In genomic region chr10:110354322-110354766, GRCh38 we compare ENCODE assay signal across 8 cellular contexts. TPM values are rescaled to one million over a fixed set of nuclear protein-coding genes. Genes with fewer than 3 reads are reported as not detected.
DNase-seq lines count a peak whose midpoint lies in the region; ATAC-seq, FAIRE-seq and TF ChIP-seq lines count a peak whose summit lies in the region.

No MANE protein-coding gene starts in this region.

- H3K36me3 ChIP-seq in ACC112 (ENCODE audit: insufficient read depth, low read length) (no peaks in the 10 kb centered on the region), GM12878 (ENCODE audit: control insufficient read depth in 2 of 2, insufficient read depth in 2 of 2, low read length in 1 of 2) (no peaks in the 10 kb centered on the region), iPS-20b (ENCODE audit: insufficient read depth, low read depth, low read length) (no peaks in the 10 kb centered on the region)

- no TSS peak for BruUV-seq in GM12878 (replicated peaks; lab: Mats Ljungman, UMichigan)

- ATAC-seq in GM12878, result peak; percentile 59

- FAIRE-seq in GM12891 (lab: Jason Lieb, UNC) (peak; percentile 90), GM12878 (lab: Jason Lieb, UNC) (no peak)

- H3K27ac ChIP-seq in ACC112 (ENCODE audit: low read depth, low read length) (peak overlapping the region; percentile 97), GM12878 (ENCODE audit: control insufficient read depth, insufficient read depth) (peak overlapping the region; percentile 100), iPS-20b (ENCODE audit: low read length) (no peak overlapping the region)

- no peaks in the 10 kb centered on the region for H4K20me1 ChIP-seq in GM12878 (ENCODE audit: control insufficient read depth, insufficient read depth)

- H3K79me2 ChIP-seq in ACC112 (ENCODE audit: control insufficient read depth, insufficient read depth, low read length, unreplicated experiment) (no peaks in the 10 kb centered on the region), GM12878 (ENCODE audit: control insufficient read depth, insufficient read depth, low read length) (no peaks in the 10 kb centered on the region)

- TF ChIP-seq POLR2A in GM12891 (IDR thresholded peaks at IDR 0.05; ENCODE audit: low read depth, low read length) (no peak), GM12878 (IDR thresholded peaks at IDR 0.05; ENCODE audit: low read depth, low read length) (no peak)

- no peaks in the 10 kb centered on the region for H3K27me3 ChIP-seq in ACC112 (ENCODE audit: insufficient read depth, low read length)
- no peaks in the 10 kb centered on the region for H3K27me3 ChIP-seq in GM12878 (replicated peaks in 1 of 2; ENCODE audit: control insufficient read depth in 2 of 2, insufficient read depth in 2 of 2, low read length in 1 of 2)
- no peaks in the 10 kb centered on the region for H3K27me3 ChIP-seq in iPS-20b (ENCODE audit: insufficient read depth, low read length)

- WGBS in GM12878 (ENCODE audit: insufficient coverage, insufficient replicate concordance, low lambda C conversion rate, missing lambda C conversion rate), result 32% methylated on average over 11 of the region's 11 CpGs

- no peak overlapping the region for H2AFZ ChIP-seq in ACC112 (ENCODE audit: low read length, unreplicated experiment)
- H2AFZ ChIP-seq in GM12878 (ENCODE audit: control insufficient read depth, low read depth, low read length), result no peak overlapping the region; the same call in 1 of the 2 replicates

- H3K9me3 ChIP-seq in GM12878 (replicated peaks; ENCODE audit: control insufficient read depth, insufficient read depth, low read length), result no peaks in the 10 kb centered on the region
- H3K9me3 ChIP-seq in iPS-20b (ENCODE audit: insufficient read depth, low read depth, low read length), result no peaks in the 10 kb centered on the region

- H3K4me3 ChIP-seq in ACC112 (ENCODE audit: low read depth, low read length) (peak overlapping the region; percentile 42; the same call in 1 of the 2 replicates), GM12878 (no peak overlapping the region), iPS-20b (ENCODE audit: low read length) (0 out of 2 replicates have a peak overlapping the region, but pooled peaks have one; percentile 17)

- POLR2A ChIA-PET in GM12878 (lab: Charles Lee), result interaction anchor here (0.6 to 6.4 kb wide), 30 partner anchors 8 to 217 kb away, joined by 3 to 102 read pairs (median 6); partner anchors contain the start of genes DUSP5 and SMNDC1

- H3K4me2 ChIP-seq in GM12878 (ENCODE audit: control insufficient read depth, insufficient read depth), result peak overlapping the region; percentile 17

- DNase-seq in GM12891 (ENCODE audit: insufficient read length, low spot score) (no peak), T-helper 9 cell (peak; percentile 76), GM12878 (ENCODE audit: low read depth, low spot score) (peak; percentile 58), NCI-H187 (lab: John Stamatoyannopoulos, UW) (no peak)
- DNase-seq in stimulated activated CD4-positive, alpha-beta T cell treated with anti-CD3 and anti-CD28 coated beads, Interleukin-12 subunit alpha, Interleukin-12 subunit beta, amount 100 ng/mL, for 24 hours (ENCODE audit: low read depth in 2 of 2), result peak; percentile 49 to 88

- TF ChIP-seq EP300 in GM12878 (IDR thresholded peaks at IDR 0.05; ENCODE audit: borderline replicate concordance in 1 of 2, control insufficient read depth in 1 of 2, low read depth in 2 of 2, low read length in 2 of 2), result no peak

- H3K4me1 ChIP-seq in ACC112 (ENCODE audit: control insufficient read depth, insufficient read depth, low read length, unreplicated experiment), result peaks cover 52% of the 10 kb centered on the region
- H3K4me1 ChIP-seq in GM12878 (ENCODE audit: control insufficient read depth, insufficient read depth, low read length), result peaks cover 54% of the 10 kb centered on the region
- H3K4me1 ChIP-seq in iPS-20b (ENCODE audit: insufficient read depth, low read length), result peaks cover 10% of the 10 kb centered on the region

- RAD21 ChIA-PET in GM12878 (lab: Charles Lee; ENCODE audit: unreplicated experiment), result interaction anchor here (0.6 to 6.9 kb wide), 35 partner anchors 9 to 444 kb away, joined by 3 to 325 read pairs (median 10); partner anchors contain the start of genes ADD3, DUSP5 and SMNDC1

- peak; percentile 81 for TF ChIP-seq RAD21 in GM12878 (IDR thresholded peaks at IDR 0.05; ENCODE audit: insufficient read depth, low read depth, low read length)

- peak; percentile 86 for TF ChIP-seq CTCF in LNCAP (IDR thresholded peaks at IDR 0.05)
- TF ChIP-seq CTCF in GM12878 (IDR thresholded peaks at IDR 0.05 in 2 of 3, conservative IDR thresholded peaks at IDR 0.05 in 1 of 3; ENCODE audit: control insufficient read depth in 2 of 3, extremely low read depth in 1 of 3, insufficient read depth in 1 of 3, low read depth in 3 of 3, low read length in 3 of 3), result peak; percentile 80 to 88 (median 87)

- intact Hi-C loops in GM12878 (cut with micrococcal nuclease; ENCODE audit: unreplicated experiment), result loop anchor here (1.0 kb wide), 2 partner anchors 43 to 193 kb away; no protein-coding TSS in a partner anchor

- H3K9ac ChIP-seq in GM12878 (ENCODE audit: control insufficient read depth, insufficient read depth, low read length) (peak overlapping the region; percentile 47; the same call in 1 of the 2 replicates), iPS-20b (ENCODE audit: low read depth, low read length) (no peak overlapping the region)

- in situ Hi-C loops in GM12878 (cut with MboI), result loop anchor here (5.0 kb wide), 1 partner anchor 193 kb away; no protein-coding TSS in a partner anchor

- SMC1A ChIA-PET in GM12878 (lab: Charles Lee; ENCODE audit: uncharacterized antibody, unreplicated experiment), result interaction anchor here (0.6 to 11.1 kb wide), 37 partner anchors 9 to 212 kb away, joined by 3 to 283 read pairs (median 9); partner anchors contain the start of genes DUSP5 and SMNDC1

- CTCF ChIA-PET in GM12878 (lab: Yijun Ruan, JAX), result interaction anchor here (0.6 to 8.7 kb wide), 40 partner anchors 9 to 318 kb away, joined by 3 to 251 read pairs (median 7); partner anchors contain the start of genes DUSP5 and SMNDC1

TF ChIP-seq in GM12891, 5 proteins besides CTCF, POLR2A, EP300 and RAD21:
- TF ChIP-seq PAX5 (IDR thresholded peaks at IDR 0.05; ENCODE audit: insufficient read depth, low read length, severe bottlenecking), result no peak
- TF ChIP-seq POLR2AphosphoS5 (IDR thresholded peaks at IDR 0.05; ENCODE audit: low read depth, low read length), result no peak
- no peak for TF ChIP-seq POU2F2 (IDR thresholded peaks at IDR 0.05; ENCODE audit: low read depth, low read length)
- no peak for TF ChIP-seq TAF1 (IDR thresholded peaks at IDR 0.05; ENCODE audit: low read depth, low read length)
- no peak for TF ChIP-seq SPI1 (IDR thresholded peaks at IDR 0.05; ENCODE audit: low read depth, low read length)

TF ChIP-seq in GM12878, 131 proteins besides CTCF, POLR2A, EP300 and RAD21 (continues in another document):
- TF ChIP-seq CHD2 (IDR thresholded peaks at IDR 0.05; ENCODE audit: borderline replicate concordance, low read depth, low read length) (0 out of 2 replicates have a peak, but pooled peaks have one; percentile 48), BRCA1 (IDR thresholded peaks at IDR 0.05; ENCODE audit: low read depth, low read length) (no peak), IRF4 (IDR thresholded peaks at IDR 0.05; ENCODE audit: low read depth, low read length) (peak; percentile 47; the same call in 1 of the 2 replicates), PAX8 (IDR thresholded peaks at IDR 0.05) (no peak), MTA2 (IDR thresholded peaks at IDR 0.05; ENCODE audit: low read depth) (peak; percentile 41; the same call in 1 of the 2 replicates), DPF2 (IDR thresholded peaks at IDR 0.05) (peak; percentile 73; the same call in 1 of the 2 replicates), SMC3 (IDR thresholded peaks at IDR 0.05; ENCODE audit: borderline replicate concordance, low read length) (peak; percentile 91), CHD1 (IDR thresholded peaks at IDR 0.05; ENCODE audit: low read depth, low read length) (no peak), YY1 (IDR thresholded peaks at IDR 0.05; ENCODE audit: low read depth, low read length) (peak; percentile 77; the same call in 1 of the 2 replicates), POLR2AphosphoS2 (IDR thresholded peaks at IDR 0.05; ENCODE audit: low read depth, low read length) (no peak), BHLHE40 (IDR thresholded peaks at IDR 0.05; ENCODE audit: borderline replicate concordance in 1 of 2, low read depth in 2 of 2, low read length in 1 of 2) (peak; percentile 28 to 48; a peak in 1 of 4 replicates), GATAD2B (conservative IDR thresholded peaks at IDR 0.05; ENCODE audit: low read depth) (peak; percentile 80)
- TF ChIP-seq, protein P1, sequence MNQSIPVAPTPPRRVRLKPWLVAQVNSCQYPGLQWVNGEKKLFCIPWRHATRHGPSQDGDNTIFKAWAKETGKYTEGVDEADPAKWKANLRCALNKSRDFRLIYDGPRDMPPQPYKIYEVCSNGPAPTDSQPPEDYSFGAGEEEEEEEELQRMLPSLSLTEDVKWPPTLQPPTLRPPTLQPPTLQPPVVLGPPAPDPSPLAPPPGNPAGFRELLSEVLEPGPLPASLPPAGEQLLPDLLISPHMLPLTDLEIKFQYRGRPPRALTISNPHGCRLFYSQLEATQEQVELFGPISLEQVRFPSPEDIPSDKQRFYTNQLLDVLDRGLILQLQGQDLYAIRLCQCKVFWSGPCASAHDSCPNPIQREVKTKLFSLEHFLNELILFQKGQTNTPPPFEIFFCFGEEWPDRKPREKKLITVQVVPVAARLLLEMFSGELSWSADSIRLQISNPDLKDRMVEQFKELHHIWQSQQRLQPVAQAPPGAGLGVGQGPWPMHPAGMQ (IDR thresholded peaks at IDR 0.05; ENCODE audit: borderline replicate concordance), result no peak

RNA-seq across cellular contexts. Expression of gene SMNDC1, which starts 49.6 kb away (rescaled TPM):
- 22.3 TPM for polyA plus RNA-seq in GM12891 (2012; ENCODE audit: low read depth, missing spikeins)
- 36.2 and 40.2 TPM in 2 replicates for total RNA-seq in GM12878 (2013; cell fraction: nucleolus; rRNA removed)
- 4.6 and 7.8 TPM in 2 replicates for total RNA-seq in GM12878 (2014; rRNA removed)
- total RNA-seq in GM12878 (2014; rRNA removed; fragmentation: Illumina TruSeq; extraction: Trizol), result 11.0 and 12.3 TPM in 2 replicates
- 32.8 and 37.2 TPM in 2 replicates for total RNA-seq in GM12878 (2021)
- polyA plus RNA-seq in GM12878 (2011; ENCODE audit: low read depth), result 7.3 TPM
- 17.1 and 25.3 TPM in 2 replicates for polyA plus RNA-seq in GM12878 (2011; rRNA removed)
- 6.1 and 6.5 TPM in 2 replicates for polyA plus RNA-seq in GM12878 (2011; cell fraction: cytosol; rRNA removed)
- polyA plus RNA-seq in GM12878 (2011; cell fraction: nucleus; rRNA removed), result 10.0 and 12.6 TPM in 2 replicates
- polyA plus RNA-seq in GM12878 (2012), result 14.0 and 21.2 TPM in 2 replicates
- polyA plus RNA-seq in GM12878 (2014; fragmentation: Illumina TruSeq; extraction: Trizol), result 35.3 and 44.0 TPM in 2 replicates
- polyA plus RNA-seq in GM12878 (2014; fragmentation: Nextera tagmentation; extraction: Ambion mirVana), result 10 to 100 TPM; 10.1 to 12.9 TPM
- 12.5 and 19.1 TPM in 2 replicates for polyA plus RNA-seq in GM12878 (2014; rRNA removed)
- 10 to 100 TPM; 22.7 to 26.5 TPM for polyA plus RNA-seq in GM12878 (2016; fragmentation: Nextera tagmentation; extraction: Ambion mirVana)
- polyA minus RNA-seq in GM12878 (2011; rRNA and poly(A)+ RNA removed), result 4.6 and 9.4 TPM in 2 replicates
- polyA minus RNA-seq in GM12878 (2011; cell fraction: cytosol; rRNA and poly(A)+ RNA removed), result 4.4 and 8.5 TPM in 2 replicates
- polyA minus RNA-seq in GM12878 (2011; cell fraction: nucleus; rRNA and poly(A)+ RNA removed), result 11.8 and 21.9 TPM in 2 replicates

Comparison
In these comparisons a context has a peak if more than half of its experiments do, and no peak if none do; other contexts are left out.
1. DNase-seq: peak in T-helper 9 cell (single experiment), GM12878 (single experiment) and stimulated activated CD4-positive, alpha-beta T cell treated with anti-CD3 and anti-CD28 coated beads, Interleukin-12 subunit alpha, Interleukin-12 subunit beta, amount 100 ng/mL, for 24 hours (2 of 2); none in GM12891 (single experiment) and NCI-H187 (0 of 2).